In the genomic region with DNA sequence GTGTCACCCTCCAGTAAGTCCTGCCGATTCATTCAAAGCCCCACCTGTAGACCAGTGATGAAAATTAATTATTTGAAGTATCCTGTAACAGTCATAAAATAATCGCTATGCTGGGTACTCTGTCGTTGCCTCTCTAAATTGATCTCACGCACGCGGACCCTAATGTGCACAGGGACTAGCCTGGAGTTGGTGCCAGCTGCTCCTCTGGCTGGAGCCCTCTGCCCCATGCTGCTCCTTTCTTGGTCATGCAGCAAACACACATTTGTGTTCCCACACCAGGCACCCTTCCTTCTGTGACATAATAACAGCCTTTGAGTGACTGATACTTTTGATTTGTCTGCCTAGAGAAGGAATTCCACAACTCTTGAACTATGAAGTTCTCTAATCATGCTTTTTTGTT, we compare ENCODE assay signal across 21 cellular contexts. TPM values are rescaled to one million over a fixed set of nuclear protein-coding genes. Genes with fewer than 3 reads are reported as not detected.
DNase-seq lines count a peak whose midpoint lies in the region; ATAC-seq and TF ChIP-seq lines count a peak whose summit lies in the region.
"Had no signal": no experiment of that assay in that cellular context is flagged by ENCODE, and none has a peak within 500 bp of the region (broad histone marks: within the 10 kb centered on the region; RNA-seq: fewer than 3 reads in every experiment).

No MANE protein-coding gene starts in this region.

- H2BK15ac ChIP-seq in H9 (ENCODE audit: low read depth, low read length), result no peak overlapping the region

- TF ChIP-seq CTCF in H9 (conservative IDR thresholded peaks at IDR 0.05) (no peak), RWPE1 (conservative IDR thresholded peaks at IDR 0.05; ENCODE audit: low read depth) (no peak), endodermal cell (conservative IDR thresholded peaks at IDR 0.05) (no peak), psoas muscle (IDR thresholded peaks at IDR 0.05) (no peak)

- CTCF ChIA-PET in RWPE1 (lab: Yijun Ruan, JAX), result no interaction called here

- POLR2A ChIA-PET in RWPE1 (lab: Yijun Ruan, JAX; ENCODE audit: low non-redundant PET), result no interaction called here

- H3K14ac ChIP-seq in H9 (ENCODE audit: insufficient read depth, low read length), result no peak overlapping the region

- H3K79me1 ChIP-seq in H9 (ENCODE audit: insufficient read depth, low read depth, low read length, poor library complexity, severe bottlenecking), result no peaks in the 10 kb centered on the region

- H3K36me3 ChIP-seq in endodermal cell (ENCODE audit: control insufficient read depth, insufficient read depth, low read length) (peaks cover 11% of the 10 kb centered on the region), psoas muscle (ENCODE audit: insufficient read depth in 1 of 2, low read depth in 1 of 2) (no peaks in the 10 kb centered on the region)

- H3K79me2 ChIP-seq in H9 (ENCODE audit: insufficient read depth, low read length), result no peaks in the 10 kb centered on the region

- H3K4me2 ChIP-seq in H9 (ENCODE audit: insufficient read depth, insufficient read length, low read length), result no peak overlapping the region
- H3K4me2 ChIP-seq: PC-9 had no signal

- H4K20me1 ChIP-seq in H9 (ENCODE audit: control insufficient read depth, insufficient read depth, insufficient read length), result no peaks in the 10 kb centered on the region

- no peaks in the 10 kb centered on the region for H3K9me3 ChIP-seq in H9 (ENCODE audit: control insufficient read depth, low read depth, low read length)
- no peaks in the 10 kb centered on the region for H3K9me3 ChIP-seq in endodermal cell (ENCODE audit: control insufficient read depth, low read length)
- H3K9me3 ChIP-seq in psoas muscle, result no peaks in the 10 kb centered on the region

- H2AK5ac ChIP-seq in H9 (ENCODE audit: insufficient read length, low read length), result no peak overlapping the region

- intact Hi-C loops in psoas muscle (cut with DNase I), result no loop called here
- intact Hi-C loops in posterior cingulate gyrus (cut with DNase I), result no loop called here

- peaks cover 10 to 20% of the 10 kb centered on the region in 2 experiments; a peak in 3 of 4 replicates for H3K4me1 Mint-ChIP-seq in H9
- H3K4me1 Mint-ChIP-seq in endodermal cell, result peaks cover 8% of the 10 kb centered on the region

- peaks cover 4 to 11% (median 11%) of the 10 kb centered on the region in 3 experiments; a peak in 5 of 7 replicates for H3K36me3 Mint-ChIP-seq in H9 (ENCODE audit: insufficient read depth in 1 of 3, low read depth in 3 of 3)
- H3K36me3 Mint-ChIP-seq in endodermal cell (ENCODE audit: low read depth), result peaks cover 30% of the 10 kb centered on the region

- H4K8ac ChIP-seq in H9 (replicated peaks; ENCODE audit: insufficient read length, low read depth, low read length), result no peak overlapping the region

- H3K4me3 ChIP-seq in endodermal cell (ENCODE audit: low read length) (no peak overlapping the region), psoas muscle (no peak overlapping the region)
- H3K4me3 ChIP-seq: PC-9 had no signal

- no peak overlapping the region for H2BK120ac ChIP-seq in H9 (ENCODE audit: low read depth, low read length, poor library complexity, severe bottlenecking)

- no peak overlapping the region for H3K4ac ChIP-seq in H9 (ENCODE audit: low read depth, low read length)

- no peaks in the 10 kb centered on the region for H3K4me1 ChIP-seq in H9 (ENCODE audit: insufficient read depth, low read length)
- H3K4me1 ChIP-seq in endodermal cell (ENCODE audit: control insufficient read depth, insufficient read depth, low read length), result no peaks in the 10 kb centered on the region
- H3K4me1 ChIP-seq in psoas muscle, result peaks cover 39% of the 10 kb centered on the region

- H3K27ac Mint-ChIP-seq in H9 (peak overlapping the region; percentile 67 to 91 (median 75); a peak in 5 of 7 replicates), endodermal cell (peak overlapping the region; percentile 10)
- H3K27ac Mint-ChIP-seq: B cell, HFFc6 had no signal

- no peak overlapping the region for H4K91ac ChIP-seq in H9 (ENCODE audit: insufficient read length, low read depth, low read length)

- H3K27me3 ChIP-seq in H9 (ENCODE audit: insufficient read depth, low read length) (no peaks in the 10 kb centered on the region), endodermal cell (ENCODE audit: control insufficient read depth, insufficient read depth, low read length, poor library complexity, severe bottlenecking) (no peaks in the 10 kb centered on the region), psoas muscle (ENCODE audit: insufficient read depth in 3 of 3, low read length in 2 of 3) (no peaks in the 10 kb centered on the region)

- H4K5ac ChIP-seq in H9 (ENCODE audit: insufficient read length, low read depth, low read length), result no peak overlapping the region

- H2BK20ac ChIP-seq in H9 (ENCODE audit: low read depth, low read length, poor library complexity, severe bottlenecking), result no peak overlapping the region

- no peak overlapping the region for H2BK12ac ChIP-seq in H9 (ENCODE audit: insufficient read length, low read depth, low read length)

- no peak overlapping the region for H3K56ac ChIP-seq in H9 (ENCODE audit: insufficient read length, low read depth, low read length)

- no CpG with 5 or more reads among the region's 6 CpGs for WGBS in H9 (ENCODE audit: extremely low coverage, insufficient read length, low lambda C conversion rate)
- 90 to 100% methylated on average over 5 to 6 of the region's 6 CpGs for WGBS in endodermal cell (ENCODE audit: insufficient coverage in 1 of 2, insufficient read length in 1 of 2), 2 experiments
- 63 to 83% (median 64%) methylated on average over 6 of the region's 6 CpGs for WGBS in psoas muscle, 3 donors

- H3K27ac ChIP-seq in H9 (ENCODE audit: insufficient read length, low read depth, low read length) (no peak overlapping the region), RWPE1 (peak overlapping the region; percentile 31), endodermal cell (ENCODE audit: low read depth, low read length) (no peak overlapping the region), psoas muscle (peak overlapping the region; percentile 70)
- H3K27ac ChIP-seq: C4-2B, PC-9 had no signal

- no peaks in the 10 kb centered on the region for H3K23me2 ChIP-seq in H9 (ENCODE audit: insufficient read length, low read depth, low read length, poor library complexity, severe bottlenecking)

- H3T11ph ChIP-seq in H9 (ENCODE audit: low read length), result no peak overlapping the region

- ATAC-seq in psoas muscle, result peak in 2 of 4 donors; percentile 9
- ATAC-seq in HG03521 (IDR thresholded peaks at IDR 0.05; ENCODE audit: unreplicated experiment), result no peak
- no peak for ATAC-seq in GM21619 (IDR thresholded peaks at IDR 0.05; ENCODE audit: unreplicated experiment)

- H3K9ac ChIP-seq in H9 (ENCODE audit: extremely low read depth, insufficient read length, low read length) (no peak overlapping the region), endodermal cell (ENCODE audit: extremely low read depth, low read length, poor library complexity, severe bottlenecking) (no peak overlapping the region)

- H2BK5ac ChIP-seq in H9 (ENCODE audit: insufficient read length, low read length), result no peak overlapping the region

- H3K9me3 Mint-ChIP-seq in H9, result no peaks in the 10 kb centered on the region
- H3K9me3 Mint-ChIP-seq in endodermal cell, result no peaks in the 10 kb centered on the region
- H3K9me3 Mint-ChIP-seq: HFFc6 had no signal

- H3K18ac ChIP-seq in H9 (ENCODE audit: insufficient read length, low read depth, low read length), result no peak overlapping the region

- H2AFZ ChIP-seq in H9 (ENCODE audit: low read length), result no peak overlapping the region
- H2AFZ ChIP-seq: PC-9 had no signal

- no peaks in the 10 kb centered on the region for H3K27me3 Mint-ChIP-seq in H9 (ENCODE audit: low read depth)
- H3K27me3 Mint-ChIP-seq in endodermal cell (ENCODE audit: insufficient read depth), result no peaks in the 10 kb centered on the region
- H3K27me3 Mint-ChIP-seq: B cell had no signal

- no peak overlapping the region for H3K4me3 Mint-ChIP-seq in H9
- no peak overlapping the region for H3K4me3 Mint-ChIP-seq in endodermal cell
- H3K4me3 Mint-ChIP-seq: B cell, HFFc6 had no signal

- H3K23ac ChIP-seq in H9 (ENCODE audit: insufficient read length, low read depth, low read length), result no peak overlapping the region

- DNase-seq in H9 (no peak), RWPE1 (ENCODE audit: low spot score) (no peak), endodermal cell (no peak), psoas muscle (no peak), cerebellar nuclear complex (lab: John Stamatoyannopoulos, UW) (no peak), posterior cingulate gyrus (no peak)
- DNase-seq: Calu3, DMS79 treated with DMSO at 0.1 percent for 48 hours, GF-D8, HFFc6, KBM-7, NCI-H1694 treated with DMSO at 0.1 percent for 48 hours, NCI-H2081 treated with DMSO at 0.1 percent for 48 hours, NCI-H524, NCI-H774, PC-9, SHP77 had no signal

RNA-seq across cellular contexts. Expression of a gene that starts 16.0 kb away (rescaled TPM):
- total RNA-seq in H9 (2021), result 37.1 TPM in 2 replicates
- total RNA-seq in endodermal cell, result 10 to 100 TPM; 62.7 to 68.9 TPM
- 34.8 TPM for polyA plus RNA-seq in endodermal cell (2013, experiment 1 of 2)
- polyA plus RNA-seq in endodermal cell (2013, experiment 2 of 2), result 35.1 TPM
- total RNA-seq in psoas muscle, result 10 to 100 TPM; 44.7 to 89.5 (median 71.5) TPM
- polyA plus RNA-seq in psoas muscle, result 10 to 100 TPM; 20.3 to 26.1 (median 26.1) TPM

RNA-seq across cellular contexts. Expression of a gene that starts 39.8 kb away (rescaled TPM):
- total RNA-seq in H9 (2021) (38.8 and 39.3 TPM in 2 replicates), endodermal cell (10 to 100 TPM; 31.8 to 43.5 TPM), psoas muscle (10 to 100 TPM; 13.9 to 22.9 (median 19.6) TPM)
- 24.9 TPM for polyA plus RNA-seq in endodermal cell (2013, experiment 1 of 2)
- 23.0 TPM for polyA plus RNA-seq in endodermal cell (2013, experiment 2 of 2)
- polyA plus RNA-seq in psoas muscle, result 10 to 100 TPM; 14.1 to 18.1 (median 15.8) TPM

RNA-seq across cellular contexts. Expression of a gene that starts 44.4 kb away (rescaled TPM):
- 319 and 320 TPM in 2 replicates for total RNA-seq in H9 (2021)
- 100 to 1,000 TPM; 274 to 350 TPM for total RNA-seq in endodermal cell
- polyA plus RNA-seq in endodermal cell (2013, experiment 1 of 2), result 292 TPM
- 276 TPM for polyA plus RNA-seq in endodermal cell (2013, experiment 2 of 2)
- total RNA-seq in psoas muscle, result 10 to 100 TPM; 19.5 to 39.7 (median 29.6) TPM
- 10 to 100 TPM; 16.0 to 30.7 (median 22.7) TPM for polyA plus RNA-seq in psoas muscle

RNA-seq across cellular contexts. Expression of a gene that starts 59.7 kb away (rescaled TPM):
- total RNA-seq in H9 (2021) (111 and 114 TPM in 2 replicates), endodermal cell (100 to 1,000 TPM; 104 to 115 TPM), psoas muscle (10 to 100 TPM; 27.2 to 34.7 (median 32.2) TPM)
- 50.8 TPM for polyA plus RNA-seq in endodermal cell (2013, experiment 1 of 2)
- 45.1 TPM for polyA plus RNA-seq in endodermal cell (2013, experiment 2 of 2)
- 10 to 100 TPM; 26.0 to 46.9 (median 42.1) TPM for polyA plus RNA-seq in psoas muscle

Comparison
In these comparisons a context has a peak if more than half of its experiments do, and no peak if none do; other contexts are left out.
1. H3K27ac ChIP-seq: peak in RWPE1 (single experiment) and psoas muscle (single experiment); none in H9 (single experiment) and endodermal cell (single experiment).